ENCODE assay signal across 12 cellular contexts in genomic region chr1:18118491-18118890, GRCh38. TPM values are rescaled to one million over a fixed set of nuclear protein-coding genes. Genes with fewer than 3 reads are reported as not detected.
DNase-seq lines count a peak whose midpoint lies in the region; TF ChIP-seq lines count a peak whose summit lies in the region.
"Had no signal": no experiment of that assay in that cellular context is flagged by ENCODE, and none has a peak within 500 bp of the region (broad histone marks: within the 10 kb centered on the region; RNA-seq: fewer than 3 reads in every experiment).

No MANE protein-coding gene starts in this region.

- H3K27me3 ChIP-seq in Caco-2 (replicated peaks; ENCODE audit: control insufficient read depth, insufficient read depth, low read length), result no peaks in the 10 kb centered on the region

- H3K27ac ChIP-seq in substantia nigra (ENCODE audit: low read depth, low read length, poor library complexity, severe bottlenecking), result peak overlapping the region; percentile 75
- H3K27ac ChIP-seq: GM23248 had no signal

- H3K36me3 ChIP-seq in Caco-2 (ENCODE audit: control insufficient read depth, insufficient read depth, low read length), result no peaks in the 10 kb centered on the region

- no peaks in the 10 kb centered on the region for H3K4me1 Mint-ChIP-seq in Caco-2 (ENCODE audit: low read depth, unreplicated experiment)

- H3K9me3 ChIP-seq in Caco-2, result no peaks in the 10 kb centered on the region

- H3K36me3 Mint-ChIP-seq in Caco-2 (ENCODE audit: insufficient read depth, unreplicated experiment), result no peaks in the 10 kb centered on the region

- BruUV-seq in Caco-2 (replicated peaks; lab: Mats Ljungman, UMichigan), result no TSS peak

- H3K4me1 ChIP-seq in Caco-2, result no peaks in the 10 kb centered on the region

- H3K27me3 Mint-ChIP-seq in Caco-2 (ENCODE audit: insufficient read depth, unreplicated experiment), result peaks cover 31% of the 10 kb centered on the region

- no peak overlapping the region for H3K4me3 ChIP-seq in Caco-2 (ENCODE audit: low read depth, low read length)
- H3K4me3 ChIP-seq: GM23248 had no signal

- H3K4me3 Mint-ChIP-seq in Caco-2 (ENCODE audit: unreplicated experiment), result no peak overlapping the region

- no peaks in the 10 kb centered on the region for H3K9me3 Mint-ChIP-seq in Caco-2 (ENCODE audit: unreplicated experiment)

- peak; percentile 43 for DNase-seq in G401 (ENCODE audit: low spot score)
- DNase-seq in NCI-H1436 (lab: John Stamatoyannopoulos, UW), result peak; percentile 69
- peak; percentile 79 for DNase-seq in globus pallidus (ENCODE audit: low spot score)
- peak in 13 of 49 donors; percentile 42 to 76 (median 59) for DNase-seq in substantia nigra (lab: John Stamatoyannopoulos, UW)
- no peak for DNase-seq in dedifferentiated amniotic fluid mesenchymal stem cell (ENCODE audit: extremely low spot score)
- no peak for DNase-seq in islet precursor cell
- DNase-seq in Caco-2, result no peak
- DNase-seq: ACHN, DMS 273 treated with DMSO at 0.1 percent for 48 hours, GM23248, NCI-H2171, PC-3 had no signal

- intact Hi-C loops in Caco-2 (cut with micrococcal nuclease; ENCODE audit: unreplicated experiment), result no loop called here

- in situ Hi-C loops in G401 (cut with HindIII; ENCODE audit: low sequenced_read_pairs), result no loop called here

- POLR2A ChIA-PET in Caco-2 (lab: Charles Lee), result no interaction called here

- TF ChIP-seq CTCF in Caco-2 (IDR thresholded peaks at IDR 0.05; ENCODE audit: insufficient read depth in 1 of 2, low read depth in 1 of 2, low read length in 1 of 2, severe bottlenecking in 1 of 2, unreplicated experiment in 1 of 2), result no peak

- H3K27ac Mint-ChIP-seq in Caco-2 (ENCODE audit: unreplicated experiment), result no peak overlapping the region

- CTCF ChIA-PET in Caco-2 (lab: Charles Lee), result interaction anchor here (0.6 kb wide), 1 partner anchor 1767 kb away, joined by 3 read pairs; no protein-coding TSS in a partner anchor

RNA-seq across cellular contexts. Expression of gene IGSF21, which starts 10.9 kb away (rescaled TPM):
- not detected in 2 replicates for total RNA-seq in G401 (2014; rRNA removed; shearing (Covaris generic))
- total RNA-seq in Caco-2 (2022), result not detected in 2 replicates
- total RNA-seq: GM23248, PC-3 had no signal

Comparison
In these comparisons a context has a peak if more than half of its experiments do, and no peak if none do; other contexts are left out.
1. DNase-seq: peak in G401 (single experiment), NCI-H1436 (single experiment) and globus pallidus (single experiment); none in dedifferentiated amniotic fluid mesenchymal stem cell (single experiment), islet precursor cell (single experiment) and Caco-2 (0 of 2).